Comparison of ENCODE assay signal across 25 cellular contexts in genomic region chrX:65643786-65644111, GRCh38. TPM values are rescaled to one million over a fixed set of nuclear protein-coding genes. Genes with fewer than 3 reads are reported as not detected.
DNase-seq lines count a peak whose midpoint lies in the region; ATAC-seq and TF ChIP-seq lines count a peak whose summit lies in the region.
"Had no signal": no experiment of that assay in that cellular context is flagged by ENCODE, and none has a peak within 500 bp of the region (broad histone marks: within the 10 kb centered on the region; RNA-seq: fewer than 3 reads in every experiment).

No MANE protein-coding gene starts in this region.

- peak overlapping the region; percentile 15 for H3K4me2 ChIP-seq in fibroblast of lung (ENCODE audit: extremely low read depth, insufficient read depth, low read length)

- no peak overlapping the region for H3K27ac Mint-ChIP-seq in activated naive CD8-positive, alpha-beta T cell treated with anti-CD3 and anti-CD28 coated beads for 36 hours
- H3K27ac Mint-ChIP-seq: activated CD4-positive, alpha-beta memory T cell treated with anti-CD3 and anti-CD28 coated beads for 36 hours; CD4-positive, alpha-beta T cell; dendritic cell treated with granulocyte-macrophage colony-stimulating factor and Interleukin-4, amounts not matched to agents 40 ng/mL and 50 ng/mL, for 4 days; immature natural killer cell; progenitor cell of endocrine pancreas; T-cell had no signal

- no peaks in the 10 kb centered on the region for H3K9me3 ChIP-seq in ascending aorta
- no peaks in the 10 kb centered on the region for H3K9me3 ChIP-seq in fibroblast of lung (ENCODE audit: control insufficient read depth, insufficient read depth, low read depth, low read length)
- H3K9me3 ChIP-seq in aorta (ENCODE audit: control insufficient read depth, low read length) = no peaks in the 10 kb centered on the region

- no peak for ATAC-seq in aorta (ENCODE audit: low FRiP score)
- no peak for ATAC-seq in GM21576 (IDR thresholded peaks at IDR 0.05; ENCODE audit: unreplicated experiment)
- ATAC-seq: naive thymus-derived CD8-positive, alpha-beta T cell; Right ventricle myocardium inferior had no signal

- no peak overlapping the region for H3K4me3 Mint-ChIP-seq in activated naive CD8-positive, alpha-beta T cell treated with anti-CD3 and anti-CD28 coated beads for 36 hours
- H3K4me3 Mint-ChIP-seq: activated CD4-positive, alpha-beta memory T cell treated with anti-CD3 and anti-CD28 coated beads for 36 hours; brain; CD4-positive, alpha-beta T cell; dendritic cell treated with granulocyte-macrophage colony-stimulating factor and Interleukin-4, amounts not matched to agents 40 ng/mL and 50 ng/mL, for 4 days; immature natural killer cell; naive thymus-derived CD8-positive, alpha-beta T cell; T-cell had no signal

- no peaks in the 10 kb centered on the region for H3K36me3 Mint-ChIP-seq in activated naive CD8-positive, alpha-beta T cell treated with anti-CD3 and anti-CD28 coated beads for 36 hours
- H3K36me3 Mint-ChIP-seq: activated CD4-positive, alpha-beta memory T cell treated with anti-CD3 and anti-CD28 coated beads for 36 hours; brain; naive thymus-derived CD8-positive, alpha-beta T cell; T-cell had no signal

- H3K79me2 ChIP-seq in ACC112 (ENCODE audit: control insufficient read depth, insufficient read depth, low read length, unreplicated experiment) (no peaks in the 10 kb centered on the region), fibroblast of lung (ENCODE audit: control insufficient read depth, insufficient read depth, low read length) (no peaks in the 10 kb centered on the region)

- H3K27ac ChIP-seq in ACC112 (ENCODE audit: low read depth, low read length) (peak overlapping the region; percentile 20; the same call in 1 of the 2 replicates), ascending aorta (peak overlapping the region; percentile 78 to 80), fibroblast of lung (ENCODE audit: insufficient read depth, low read length) (no peak overlapping the region), aorta (ENCODE audit: low read depth in 1 of 2, low read length in 2 of 2) (peak overlapping the region in 1 of 2 donors; percentile 80)
- H3K27ac ChIP-seq: WERI-Rb-1 had no signal

- WGBS in aorta, 2 donors = 8 to 39% methylated on average over 1 of the region's 1 CpG

- intact Hi-C loops in ascending aorta (cut with DNase I) = loop anchor here (1.0 to 2.0 kb wide), 3 partner anchors 35 to 63 kb away; no protein-coding TSS in a partner anchor
- intact Hi-C loops in aorta (cut with DNase I) = loop anchor here in 1 of 2 donors (2.0 kb wide), 1 partner anchor 61 kb away; no protein-coding TSS in a partner anchor

- H3K4me1 ChIP-seq in ACC112 (ENCODE audit: control insufficient read depth, insufficient read depth, low read length, unreplicated experiment) (peaks cover 25% of the 10 kb centered on the region), ascending aorta (peaks cover 0 to 29% of the 10 kb centered on the region in 2 donors), fibroblast of lung (ENCODE audit: control insufficient read depth, extremely low read depth, insufficient read depth, low read length) (no peaks in the 10 kb centered on the region), aorta (ENCODE audit: control insufficient read depth in 1 of 2, insufficient read depth in 2 of 2, low read length in 2 of 2) (peaks cover 3 to 5% of the 10 kb centered on the region in 2 donors)

- H3K27me3 ChIP-seq in ACC112 (ENCODE audit: insufficient read depth, low read length) = no peaks in the 10 kb centered on the region
- H3K27me3 ChIP-seq in ascending aorta = no peaks in the 10 kb centered on the region
- H3K27me3 ChIP-seq in fibroblast of lung (ENCODE audit: control insufficient read depth, insufficient read depth, low read length) = no peaks in the 10 kb centered on the region
- H3K27me3 ChIP-seq in aorta (ENCODE audit: control insufficient read depth in 1 of 2, insufficient read depth in 2 of 2, low read length in 1 of 2) = no peaks in the 10 kb centered on the region

- H3K4me3 ChIP-seq in ACC112 (ENCODE audit: low read depth, low read length) (no peak overlapping the region), ascending aorta (no peak overlapping the region), fibroblast of lung (replicated peaks in 1 of 4; ENCODE audit: control extremely low read depth in 1 of 4, insufficient read depth in 1 of 4, low read depth in 3 of 4, low read length in 4 of 4) (no peak overlapping the region), aorta (ENCODE audit: low read length in 2 of 2) (no peak overlapping the region)

- peaks cover 23% of the 10 kb centered on the region for H3K4me1 Mint-ChIP-seq in activated naive CD8-positive, alpha-beta T cell treated with anti-CD3 and anti-CD28 coated beads for 36 hours
- H3K4me1 Mint-ChIP-seq: brain had no signal

- no peak for TF ChIP-seq CTCF in ascending aorta (IDR thresholded peaks at IDR 0.05)
- no peak for TF ChIP-seq CTCF in fibroblast of lung (conservative IDR thresholded peaks at IDR 0.05 in 1 of 2, IDR thresholded peaks at IDR 0.05 in 1 of 2; ENCODE audit: low read depth in 1 of 2, low read length in 2 of 2)

- no peak overlapping the region for H3K9ac ChIP-seq in fibroblast of lung (ENCODE audit: insufficient read depth, low read length)

- H3K36me3 ChIP-seq in ACC112 (ENCODE audit: insufficient read depth, low read length) = no peaks in the 10 kb centered on the region
- no peaks in the 10 kb centered on the region for H3K36me3 ChIP-seq in ascending aorta
- no peaks in the 10 kb centered on the region for H3K36me3 ChIP-seq in fibroblast of lung (ENCODE audit: control insufficient read depth, insufficient read depth, low read length)
- H3K36me3 ChIP-seq in aorta (ENCODE audit: control insufficient read depth in 1 of 2, insufficient read depth in 2 of 2, low read length in 1 of 2) = no peaks in the 10 kb centered on the region
- H3K36me3 ChIP-seq: WERI-Rb-1 had no signal

- H3K27me3 Mint-ChIP-seq in activated naive CD8-positive, alpha-beta T cell treated with anti-CD3 and anti-CD28 coated beads for 36 hours = no peaks in the 10 kb centered on the region
- H3K27me3 Mint-ChIP-seq: activated CD4-positive, alpha-beta memory T cell treated with anti-CD3 and anti-CD28 coated beads for 36 hours; brain; CD4-positive, alpha-beta T cell; dendritic cell treated with granulocyte-macrophage colony-stimulating factor and Interleukin-4, amounts not matched to agents 40 ng/mL and 50 ng/mL, for 4 days; naive thymus-derived CD8-positive, alpha-beta T cell; progenitor cell of endocrine pancreas had no signal

- H2AFZ ChIP-seq in ACC112 (ENCODE audit: low read length, unreplicated experiment) = no peak overlapping the region
- H2AFZ ChIP-seq in fibroblast of lung (ENCODE audit: low read length) = no peak overlapping the region

- H3K9me3 Mint-ChIP-seq in activated naive CD8-positive, alpha-beta T cell treated with anti-CD3 and anti-CD28 coated beads for 36 hours = no peaks in the 10 kb centered on the region
- H3K9me3 Mint-ChIP-seq: activated CD4-positive, alpha-beta memory T cell treated with anti-CD3 and anti-CD28 coated beads for 36 hours; CD4-positive, alpha-beta T cell; dendritic cell treated with granulocyte-macrophage colony-stimulating factor and Interleukin-4, amounts not matched to agents 40 ng/mL and 50 ng/mL, for 4 days; immature natural killer cell; naive thymus-derived CD8-positive, alpha-beta T cell; T-cell had no signal

- DNase-seq in ascending aorta (ENCODE audit: low spot score in 2 of 2) (no peak), fibroblast of lung (ENCODE audit: low read depth in 2 of 2) (no peak), renal cortical epithelial cell (ENCODE audit: low read depth) (peak; percentile 83), aorta (no peak), NCI-H2107 treated with DMSO at 0.1 percent for 48 hours (lab: John Stamatoyannopoulos, UW; ENCODE audit: unreplicated experiment) (no peak)
- no peak for DNase-seq in activated naive CD8-positive, alpha-beta T cell treated with anti-CD3 and anti-CD28 coated beads for 36 hours
- DNase-seq: activated CD4-positive, alpha-beta memory T cell treated with anti-CD3 and anti-CD28 coated beads for 36 hours; activated naive CD4-positive, alpha-beta T cell treated with anti-CD3 and anti-CD28 coated beads, Interleukin-2, amount 50 U/mL, for 16 hours; CD4-positive, alpha-beta T cell; DMS53; H7; head of caudate nucleus; immature natural killer cell; naive thymus-derived CD8-positive, alpha-beta T cell; NCI-H1930; NK-92 treated with Interleukin-12 subunit alpha and Interleukin-12 subunit beta, amount 100 ng/mL, for 24 hours; stimulated activated CD4-positive, alpha-beta T cell treated with anti-CD3 and anti-CD28 coated beads, Interleukin-12 subunit alpha, Interleukin-12 subunit beta, amount 100 ng/mL, for 4 hours; T-cell; WERI-Rb-1 had no signal

- no peaks in the 10 kb centered on the region for H4K20me1 ChIP-seq in fibroblast of lung (ENCODE audit: control insufficient read depth, extremely low read depth, insufficient read depth, low read length)

RNA-seq across cellular contexts. Expression of gene MSN, which starts 23.7 kb away (rescaled TPM):
- total RNA-seq in ascending aorta (338 TPM), fibroblast of lung (107 and 148 TPM in 2 replicates), renal cortical epithelial cell (442 and 533 TPM in 2 replicates), aorta (100 to 1,000 TPM; 374 to 532 TPM)
- polyA plus RNA-seq in fibroblast of lung (488 and 590 TPM in 2 replicates), aorta (100 to 1,000 TPM; 128 to 160 TPM)
- polyA plus RNA-seq in fibroblast of lung (2012) = 379 and 414 TPM in 2 replicates
- polyA minus RNA-seq in fibroblast of lung (ENCODE audit: low replicate concordance) = 582 and 606 TPM in 2 replicates
- 100 to 1,000 TPM; 433 to 443 TPM for total RNA-seq in activated naive CD8-positive, alpha-beta T cell treated with anti-CD3 and anti-CD28 coated beads for 36 hours
